In genomic region chr2:136282238-136282775, GRCh38 we compare ENCODE assay signal across 17 cellular contexts.
DNase-seq lines count a peak whose midpoint lies in the region; ATAC-seq and TF ChIP-seq lines count a peak whose summit lies in the region.
"Had no signal": no experiment of that assay in that cellular context is flagged by ENCODE, and none has a peak within 500 bp of the region (broad histone marks: within the 10 kb centered on the region; RNA-seq: fewer than 3 reads in every experiment).

No MANE protein-coding gene starts in this region.

- peak overlapping the region; percentile 79 for H3K27ac Mint-ChIP-seq in activated CD4-positive, alpha-beta T cell treated with anti-CD3 and anti-CD28 coated beads, Interleukin-2, amount 10 ng/mL, durations not matched to agents 24 days and 14 days
- peak overlapping the region; percentile 97 for H3K27ac Mint-ChIP-seq in central memory CD8-positive, alpha-beta T cell (ENCODE audit: low read depth)
- H3K27ac Mint-ChIP-seq in neural crest cell (ENCODE audit: unreplicated experiment), result peak overlapping the region; percentile 78

- no peaks in the 10 kb centered on the region for H3K36me3 Mint-ChIP-seq in activated CD4-positive, alpha-beta T cell treated with anti-CD3 and anti-CD28 coated beads, Interleukin-2, amount 10 ng/mL, durations not matched to agents 24 days and 14 days (ENCODE audit: low read depth)
- peaks cover 11% of the 10 kb centered on the region for H3K36me3 Mint-ChIP-seq in central memory CD8-positive, alpha-beta T cell (ENCODE audit: insufficient read depth)
- no peaks in the 10 kb centered on the region for H3K36me3 Mint-ChIP-seq in neural crest cell (ENCODE audit: low read depth)

- peaks cover 8% of the 10 kb centered on the region for H3K9me3 Mint-ChIP-seq in activated CD4-positive, alpha-beta T cell treated with anti-CD3 and anti-CD28 coated beads, Interleukin-2, amount 10 ng/mL, durations not matched to agents 24 days and 14 days
- H3K9me3 Mint-ChIP-seq in central memory CD8-positive, alpha-beta T cell, result no peaks in the 10 kb centered on the region
- no peaks in the 10 kb centered on the region for H3K9me3 Mint-ChIP-seq in neural crest cell

- no peaks in the 10 kb centered on the region for H3K27me3 Mint-ChIP-seq in activated CD4-positive, alpha-beta T cell treated with anti-CD3 and anti-CD28 coated beads, Interleukin-2, amount 10 ng/mL, durations not matched to agents 24 days and 14 days
- no peaks in the 10 kb centered on the region for H3K27me3 Mint-ChIP-seq in central memory CD8-positive, alpha-beta T cell
- no peaks in the 10 kb centered on the region for H3K27me3 Mint-ChIP-seq in neural crest cell (ENCODE audit: low read depth)

- H3K4me3 ChIP-seq in H7 (ENCODE audit: insufficient read depth, low read depth, low read length), result no peak overlapping the region
- H3K4me3 ChIP-seq: uterus had no signal

- DNase-seq in activated CD4-positive, alpha-beta T cell treated with anti-CD3 and anti-CD28 coated beads, Interleukin-2, amount 10 ng/mL, durations not matched to agents 24 days and 14 days, result no peak
- no peak for DNase-seq in activated CD4-positive, alpha-beta T cell treated with anti-CD3 and anti-CD28 coated beads for 48 hours
- DNase-seq in H7 (peak; percentile 31), neural crest cell (ENCODE audit: low read depth, low spot score) (no peak), NCI-H446 (lab: John Stamatoyannopoulos, UW) (no peak), GM03348 (ENCODE audit: low spot score) (no peak)
- DNase-seq in central memory CD8-positive, alpha-beta T cell (ENCODE audit: low spot score in 2 of 2), result no peak
- DNase-seq: cortex of kidney, EL, NCI-H1105, NCI-H2081 treated with DMSO at 0.1 percent for 48 hours, NCI-H510A treated with DMSO at 0.1 percent for 48 hours, right cardiac atrium, uterus had no signal

- no peak for ATAC-seq in central memory CD8-positive, alpha-beta T cell (replicated peaks; ENCODE audit: extremely low read depth, poor library complexity, severe bottlenecking)
- no peak for ATAC-seq in GM18873 (IDR thresholded peaks at IDR 0.05; ENCODE audit: low FRiP score, unreplicated experiment)
- ATAC-seq: HepG2, left lobe of liver, right cardiac atrium had no signal

- H3K36me3 ChIP-seq in H7 (replicated peaks; ENCODE audit: control insufficient read depth, insufficient read depth, low read length), result no peaks in the 10 kb centered on the region
- H3K36me3 ChIP-seq: uterus had no signal

- H3K27me3 ChIP-seq in H7 (ENCODE audit: control insufficient read depth, insufficient read depth, low read length), result no peaks in the 10 kb centered on the region
- H3K27me3 ChIP-seq: uterus had no signal

- intact Hi-C loops in activated CD4-positive, alpha-beta T cell treated with anti-CD3 and anti-CD28 coated beads, Interleukin-2, amount 10 ng/mL, durations not matched to agents 24 days and 14 days (cut with micrococcal nuclease), result loop anchor here (5.0 kb wide), 1 partner anchor 45 kb away; no protein-coding TSS in a partner anchor

- peaks cover 43% of the 10 kb centered on the region for H3K4me1 Mint-ChIP-seq in activated CD4-positive, alpha-beta T cell treated with anti-CD3 and anti-CD28 coated beads, Interleukin-2, amount 10 ng/mL, durations not matched to agents 24 days and 14 days
- peaks cover 40% of the 10 kb centered on the region for H3K4me1 Mint-ChIP-seq in central memory CD8-positive, alpha-beta T cell
- H3K4me1 Mint-ChIP-seq in neural crest cell, result peaks cover 38% of the 10 kb centered on the region

- no peak for TF ChIP-seq CTCF in neural crest cell (conservative IDR thresholded peaks at IDR 0.05)

- no peak overlapping the region for H3K4me3 Mint-ChIP-seq in activated CD4-positive, alpha-beta T cell treated with anti-CD3 and anti-CD28 coated beads, Interleukin-2, amount 10 ng/mL, durations not matched to agents 24 days and 14 days
- no peak overlapping the region for H3K4me3 Mint-ChIP-seq in central memory CD8-positive, alpha-beta T cell
- no peak overlapping the region for H3K4me3 Mint-ChIP-seq in neural crest cell
